In the genomic region with DNA sequence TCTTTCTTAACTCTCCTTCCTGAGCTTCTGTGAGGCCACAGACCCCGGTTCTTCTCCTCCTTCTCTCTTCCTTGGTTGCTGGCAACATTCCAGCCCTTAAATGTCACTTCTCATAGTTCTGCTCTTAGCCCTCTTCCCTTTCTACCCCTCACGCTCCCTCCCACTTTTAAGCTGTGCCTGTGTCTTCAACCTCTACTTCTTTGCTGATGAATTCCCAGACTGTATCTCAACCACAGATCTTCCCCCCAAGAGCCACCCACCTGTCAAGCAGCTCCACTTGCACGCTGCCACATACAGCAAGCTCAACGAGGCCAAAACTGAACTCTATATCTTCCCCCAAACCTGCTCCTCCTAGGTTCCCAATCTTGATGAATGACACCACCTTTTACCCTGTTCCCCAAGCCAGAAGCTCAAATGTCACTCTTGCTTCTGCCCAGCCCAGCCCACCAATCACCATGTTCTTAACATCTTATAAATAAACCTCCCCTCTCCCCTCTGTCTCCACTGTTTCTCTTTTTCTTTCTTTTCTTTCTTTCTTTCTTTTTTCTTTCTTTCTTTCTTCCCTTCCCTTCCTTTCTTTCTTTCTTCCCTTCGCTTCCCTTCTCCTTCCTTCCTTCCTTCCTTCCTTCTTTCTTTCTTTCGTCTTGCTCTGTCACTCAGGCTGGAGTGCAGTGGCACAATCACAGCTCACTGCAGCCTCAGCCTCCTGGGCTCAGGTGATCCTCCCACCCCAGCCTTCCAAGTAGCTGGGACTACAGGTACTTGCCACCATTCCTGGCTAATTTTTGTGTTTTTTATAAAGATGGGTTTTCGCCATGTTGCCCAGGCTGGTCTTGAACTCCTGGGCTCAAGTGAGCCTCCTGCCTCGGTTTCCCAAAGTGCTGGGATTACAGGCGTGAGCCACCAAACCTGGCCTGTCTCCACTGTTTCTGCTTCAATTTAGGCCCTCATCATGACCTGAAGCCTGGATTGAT, we compare ENCODE assay signal across 8 cellular contexts.
A peak's percentile ranks its signal among the peaks of the same experiment; 100 is the strongest.
DNase-seq lines count a peak whose midpoint lies in the region; FAIRE-seq and TF ChIP-seq lines count a peak whose summit lies in the region.

No MANE protein-coding gene starts in this region.

- H3K4me3 ChIP-seq in OCI-LY3 (ENCODE audit: low read length), result no peak overlapping the region

- no peak overlapping the region for H2AFZ ChIP-seq in OCI-LY3 (ENCODE audit: low read depth, low read length)

- peak; percentile 81 for FAIRE-seq in GM18507 (lab: Jason Lieb, UNC)

- TF ChIP-seq CTCF in OCI-LY3 (IDR thresholded peaks at IDR 0.05; ENCODE audit: low read depth, low read length) (no peak), GM13976 (IDR thresholded peaks at IDR 0.05; ENCODE audit: borderline replicate concordance, control extremely low read depth, extremely low read depth, insufficient read depth, missing control alignments) (no peak)

- no peaks in the 10 kb centered on the region for H3K9me3 ChIP-seq in OCI-LY3 (ENCODE audit: insufficient read depth, low read length)

- H3K79me2 ChIP-seq in OCI-LY3 (ENCODE audit: low read length), result no peaks in the 10 kb centered on the region

- peak overlapping the region; percentile 46 for H3K4me2 ChIP-seq in OCI-LY3 (ENCODE audit: low read length)

- H3K4me1 ChIP-seq in OCI-LY3 (ENCODE audit: low read length), result peaks cover 67% of the 10 kb centered on the region

- H3K36me3 ChIP-seq in OCI-LY3 (replicated peaks; ENCODE audit: low read depth, low read length), result no peaks in the 10 kb centered on the region

- no peaks in the 10 kb centered on the region for H4K20me1 ChIP-seq in OCI-LY3 (ENCODE audit: insufficient read depth, low read length)

- peak overlapping the region; percentile 26; the same call in 1 of the 2 replicates for H3K9ac ChIP-seq in OCI-LY3 (ENCODE audit: low read length)

- peak overlapping the region; percentile 9; the same call in 1 of the 2 replicates for H3K27ac ChIP-seq in OCI-LY3 (ENCODE audit: low read length)

- no peaks in the 10 kb centered on the region for H3K27me3 ChIP-seq in OCI-LY3 (ENCODE audit: low read depth, low read length)

- in situ Hi-C loops in GM13976 (cut with MboI; ENCODE audit: low sequenced_read_pairs, unreplicated experiment), result loop anchor here (25.0 kb wide), 1 partner anchor 296 kb away; no protein-coding TSS in a partner anchor

- DNase-seq in GM18507 (ENCODE audit: extremely low spot score, insufficient read length, low read depth) (no peak), amniotic epithelial cell (ENCODE audit: low read depth) (peak; percentile 17), GM13976 (ENCODE audit: low spot score) (no peak), islet precursor cell (no peak), glomerular visceral epithelial cell (ENCODE audit: extremely low spot score) (no peak)
- DNase-seq in stimulated activated CD4-positive, alpha-beta T cell treated with anti-CD3 and anti-CD28 coated beads, Interleukin-2, amount 100 ng/mL, for 24 hours, result peak; percentile 60 to 63
- no peak for DNase-seq in effector CD4-positive, alpha-beta T cell

Comparison
In these comparisons a context has a peak if more than half of its experiments do, and no peak if none do; other contexts are left out.
1. DNase-seq: peak in amniotic epithelial cell (single experiment) and stimulated activated CD4-positive, alpha-beta T cell treated with anti-CD3 and anti-CD28 coated beads, Interleukin-2, amount 100 ng/mL, for 24 hours (2 of 2); none in GM18507 (single experiment), GM13976 (single experiment), islet precursor cell (single experiment), glomerular visceral epithelial cell (single experiment) and effector CD4-positive, alpha-beta T cell (single experiment).